8 cellular contexts compared by ENCODE assay signal in the genomic region with DNA sequence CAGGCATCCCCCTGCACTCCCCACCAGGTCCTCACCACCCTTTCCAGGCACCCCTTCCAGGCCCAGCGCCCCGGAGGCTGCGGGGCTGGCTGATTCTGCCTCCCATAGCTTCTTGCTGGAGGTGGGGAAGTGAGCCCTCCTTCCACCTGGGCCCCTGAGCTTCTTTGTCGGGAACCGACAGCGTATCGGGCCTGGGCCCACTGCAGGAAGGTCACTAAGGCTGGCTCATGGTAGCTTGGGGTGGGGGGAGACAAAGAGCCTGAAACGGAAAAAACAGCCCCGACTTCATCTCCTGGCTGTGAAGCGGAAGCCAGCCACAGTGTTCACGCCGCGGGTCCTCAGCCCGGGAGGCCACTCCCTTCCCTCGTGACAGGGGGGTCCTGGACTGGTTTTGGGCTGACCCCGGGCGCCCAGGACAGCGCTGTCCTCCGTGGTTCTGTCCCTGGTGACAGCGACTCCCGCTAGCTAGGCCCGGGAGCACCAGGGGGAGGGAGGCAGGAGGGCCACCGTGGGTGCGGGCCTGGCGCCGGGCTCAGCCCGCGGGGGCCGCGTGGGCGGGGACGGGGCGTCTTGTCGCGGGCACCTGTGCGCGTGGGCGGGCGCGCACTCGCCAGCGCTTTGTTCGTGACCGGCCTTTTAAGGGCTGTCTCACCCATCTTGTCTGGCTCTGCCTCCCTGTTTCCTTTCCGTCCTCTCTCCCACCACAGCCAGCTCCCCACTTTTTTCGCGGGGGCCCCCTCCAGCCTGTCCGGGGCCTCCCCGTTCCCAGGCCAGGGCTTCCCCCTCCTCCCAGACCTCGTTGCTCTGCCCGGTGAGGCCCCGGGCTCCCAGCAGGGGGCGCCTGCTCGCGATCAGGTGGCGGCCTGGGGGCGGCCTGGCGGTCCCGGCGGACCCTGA.
DNase-seq lines count a peak whose midpoint lies in the region; ATAC-seq and TF ChIP-seq lines count a peak whose summit lies in the region.

No MANE protein-coding gene starts in this region.

- no TSS peak for BruUV-seq in HCT116 (replicated peaks; lab: Mats Ljungman, UMichigan)

- H4K20me1 ChIP-seq in HCT116 (ENCODE audit: insufficient read depth) = no peaks in the 10 kb centered on the region

- peaks cover 74% of the 10 kb centered on the region for H3K4me1 Mint-ChIP-seq in dendritic cell treated with granulocyte-macrophage colony-stimulating factor and Interleukin-4, amounts not matched to agents 40 ng/mL and 50 ng/mL, for 4 days (ENCODE audit: low read depth)

- ATAC-seq in HCT116 (peak; percentile 78), HG03378 (IDR thresholded peaks at IDR 0.05; ENCODE audit: unreplicated experiment) (no peak)

- no peaks in the 10 kb centered on the region for H3K36me3 ChIP-seq in HCT116 (ENCODE audit: control insufficient read depth in 1 of 2, insufficient read depth in 2 of 2, low read length in 2 of 2)

- TF ChIP-seq POLR2A in HCT116 (IDR thresholded peaks at IDR 0.05; ENCODE audit: borderline replicate concordance, extremely low read depth, insufficient read depth, insufficient read length) = no peak

- H2AFZ ChIP-seq in HCT116 (ENCODE audit: low read depth, low read length, poor library complexity, severe bottlenecking) = no peak overlapping the region

- RAD21 ChIA-PET in HCT116 (lab: Charles Lee; ENCODE audit: low non-redundant PET in 1 of 2, low total read pairs in 2 of 2, uncharacterized antibody in 2 of 2, unreplicated experiment in 2 of 2) = no interaction called here

- no peaks in the 10 kb centered on the region for H3K27me3 ChIP-seq in HCT116 (ENCODE audit: insufficient read depth, low read length)

- TF ChIP-seq CTCF in HCT116 (IDR thresholded peaks at IDR 0.05 in 2 of 3, conservative IDR thresholded peaks at IDR 0.05 in 1 of 3; ENCODE audit: borderline replicate concordance in 1 of 3, insufficient read depth in 1 of 3, low read depth in 2 of 3, low read length in 2 of 3) = peak in 2 of 3 experiments; percentile 53 to 69; a peak in 4 of 6 replicates

- H3K9me2 ChIP-seq in HCT116 (ENCODE audit: insufficient read depth) = no peaks in the 10 kb centered on the region

- CTCF ChIA-PET in HCT116 (lab: Charles Lee) = interaction anchor here (0.8 kb wide), 1 partner anchor 9 kb away, joined by 3 read pairs; no protein-coding TSS in a partner anchor

- no peak overlapping the region for H3K9ac ChIP-seq in HCT116 (ENCODE audit: low read length)

- H3K4me3 Mint-ChIP-seq in dendritic cell treated with granulocyte-macrophage colony-stimulating factor and Interleukin-4, amounts not matched to agents 40 ng/mL and 50 ng/mL, for 4 days = peak overlapping the region; percentile 63

- DNase-seq in AG20443 (ENCODE audit: low spot score) (peak; percentile 43), HCT116 (ENCODE audit: low read depth, low spot score) (no peak), lung microvascular endothelial cell (ENCODE audit: low read depth in 2 of 2) (peak; percentile 47 to 82), cerebellar nuclear complex (lab: John Stamatoyannopoulos, UW) (no peak)
- peak; percentile 52 to 62 for DNase-seq in activated CD4-positive, alpha-beta T cell treated with anti-CD3 and anti-CD28 coated beads, Interleukin-2, amount 50 U/mL, for 24 hours (ENCODE audit: low read depth in 1 of 2, low spot score in 1 of 2)
- DNase-seq in stimulated activated CD8-positive, alpha-beta memory T cell treated with anti-CD3 and anti-CD28 coated beads, Interleukin-15, amount 100 ng/mL, for 1 hour (ENCODE audit: low read depth) = peak; percentile 41

- H3K36me3 Mint-ChIP-seq in dendritic cell treated with granulocyte-macrophage colony-stimulating factor and Interleukin-4, amounts not matched to agents 40 ng/mL and 50 ng/mL, for 4 days (ENCODE audit: low read depth) = peaks cover 35% of the 10 kb centered on the region

- TF ChIP-seq RAD21 in HCT116 (IDR thresholded peaks at IDR 0.05; ENCODE audit: low read depth) = 0 out of 2 replicates have a peak, but pooled peaks have one; percentile 7

- no peaks in the 10 kb centered on the region for H3K9me3 ChIP-seq in HCT116 (ENCODE audit: control insufficient read depth in 1 of 2, insufficient read depth in 1 of 2, low read depth in 1 of 2, low read length in 2 of 2)

- no peaks in the 10 kb centered on the region for H3K79me2 ChIP-seq in HCT116 (ENCODE audit: insufficient read depth, low read length)

- H3K27ac Mint-ChIP-seq in dendritic cell treated with granulocyte-macrophage colony-stimulating factor and Interleukin-4, amounts not matched to agents 40 ng/mL and 50 ng/mL, for 4 days = peak overlapping the region; percentile 89

- intact Hi-C loops in HCT116 (cut with micrococcal nuclease) = no loop called here
- intact Hi-C loops in dendritic cell treated with granulocyte-macrophage colony-stimulating factor and Interleukin-4, amounts not matched to agents 40 ng/mL and 50 ng/mL, for 4 days (cut with micrococcal nuclease) = loop anchor here (10.0 kb wide), 2 partner anchors 68 to 288 kb away; a partner anchor contains a TSS

- no peak overlapping the region for H3K4me2 ChIP-seq in HCT116 (ENCODE audit: low read length)

- H3K4me1 ChIP-seq in HCT116 (ENCODE audit: control insufficient read depth in 1 of 2, insufficient read depth in 2 of 2, low read length in 2 of 2) = no peaks in the 10 kb centered on the region

- no peak overlapping the region for H3K4me3 ChIP-seq in HCT116 (replicated peaks in 1 of 2; ENCODE audit: low read depth in 1 of 2, low read length in 2 of 2)

- no peaks in the 10 kb centered on the region for H3K9me3 Mint-ChIP-seq in dendritic cell treated with granulocyte-macrophage colony-stimulating factor and Interleukin-4, amounts not matched to agents 40 ng/mL and 50 ng/mL, for 4 days

- H3K27ac ChIP-seq in HCT116 (ENCODE audit: low read depth, low read length) = no peak overlapping the region

- no peaks in the 10 kb centered on the region for H3K27me3 Mint-ChIP-seq in dendritic cell treated with granulocyte-macrophage colony-stimulating factor and Interleukin-4, amounts not matched to agents 40 ng/mL and 50 ng/mL, for 4 days

- POLR2A ChIA-PET in HCT116 (lab: Charles Lee) = interaction anchor here (0.7 kb wide), 1 partner anchor 282 kb away, joined by 3 read pairs; no protein-coding TSS in a partner anchor

TF ChIP-seq in HCT116, 20 proteins besides CTCF, POLR2A, EP300 and RAD21:
- TF ChIP-seq YY1 (IDR thresholded peaks at IDR 0.05; ENCODE audit: extremely low read depth, insufficient replicate concordance, low read depth, low read length) = no peak
- no peak for TF ChIP-seq SIN3A (IDR thresholded peaks at IDR 0.05; ENCODE audit: low read depth)
- no peak for TF ChIP-seq JUND (IDR thresholded peaks at IDR 0.05)

Comparison
In these comparisons a context has a peak if more than half of its experiments do, and no peak if none do; other contexts are left out.
1. DNase-seq: peak in AG20443 (single experiment), activated CD4-positive, alpha-beta T cell treated with anti-CD3 and anti-CD28 coated beads, Interleukin-2, amount 50 U/mL, for 24 hours (2 of 2), lung microvascular endothelial cell (2 of 2) and stimulated activated CD8-positive, alpha-beta memory T cell treated with anti-CD3 and anti-CD28 coated beads, Interleukin-15, amount 100 ng/mL, for 1 hour (single experiment); none in HCT116 (single experiment) and cerebellar nuclear complex (0 of 2).